Comparison of ENCODE assay signal across 1 cellular context in the genomic region with DNA sequence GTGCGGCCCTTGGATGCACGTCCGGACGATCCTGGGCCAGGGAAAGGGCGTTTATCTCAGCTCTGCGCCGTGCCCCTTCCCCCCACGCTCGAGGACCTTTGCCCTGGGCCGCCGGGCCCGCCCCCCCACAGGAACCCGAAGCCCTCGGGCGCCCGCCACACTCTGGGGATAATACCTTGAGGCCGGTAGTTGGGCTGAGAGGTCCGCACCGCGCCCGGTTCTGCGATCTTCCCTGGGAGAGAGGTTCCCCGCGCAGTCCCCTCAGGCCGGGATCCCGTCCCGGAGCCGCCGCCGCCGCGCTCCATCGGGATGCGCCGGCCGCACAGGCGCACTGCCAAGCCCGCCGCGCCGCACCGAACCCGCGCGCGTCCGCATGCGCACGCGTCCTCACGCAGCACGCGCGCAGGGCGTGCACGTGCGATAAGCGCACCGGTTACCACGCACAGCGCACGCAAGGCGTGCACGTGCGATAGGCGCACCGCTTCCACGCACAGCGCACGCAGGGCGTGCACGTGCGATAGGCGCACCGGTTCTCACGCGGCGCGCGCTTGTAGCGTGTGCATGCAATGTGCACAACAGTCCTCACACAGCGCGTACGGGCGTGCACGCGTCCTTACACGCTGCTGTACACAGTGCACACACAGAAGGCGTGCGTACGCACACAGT.
TF ChIP-seq lines count a peak whose summit lies in the region.

A gene (minus strand): TSS at position 333 of the 666 bp plus-strand sequence. CDS start 28 bp downstream, at position 305.

TF ChIP-seq in HepG2, 621 proteins besides CTCF, POLR2A, EP300 and RAD21 (continued from another document and continues in another):
- TF ChIP-seq, protein P1, sequence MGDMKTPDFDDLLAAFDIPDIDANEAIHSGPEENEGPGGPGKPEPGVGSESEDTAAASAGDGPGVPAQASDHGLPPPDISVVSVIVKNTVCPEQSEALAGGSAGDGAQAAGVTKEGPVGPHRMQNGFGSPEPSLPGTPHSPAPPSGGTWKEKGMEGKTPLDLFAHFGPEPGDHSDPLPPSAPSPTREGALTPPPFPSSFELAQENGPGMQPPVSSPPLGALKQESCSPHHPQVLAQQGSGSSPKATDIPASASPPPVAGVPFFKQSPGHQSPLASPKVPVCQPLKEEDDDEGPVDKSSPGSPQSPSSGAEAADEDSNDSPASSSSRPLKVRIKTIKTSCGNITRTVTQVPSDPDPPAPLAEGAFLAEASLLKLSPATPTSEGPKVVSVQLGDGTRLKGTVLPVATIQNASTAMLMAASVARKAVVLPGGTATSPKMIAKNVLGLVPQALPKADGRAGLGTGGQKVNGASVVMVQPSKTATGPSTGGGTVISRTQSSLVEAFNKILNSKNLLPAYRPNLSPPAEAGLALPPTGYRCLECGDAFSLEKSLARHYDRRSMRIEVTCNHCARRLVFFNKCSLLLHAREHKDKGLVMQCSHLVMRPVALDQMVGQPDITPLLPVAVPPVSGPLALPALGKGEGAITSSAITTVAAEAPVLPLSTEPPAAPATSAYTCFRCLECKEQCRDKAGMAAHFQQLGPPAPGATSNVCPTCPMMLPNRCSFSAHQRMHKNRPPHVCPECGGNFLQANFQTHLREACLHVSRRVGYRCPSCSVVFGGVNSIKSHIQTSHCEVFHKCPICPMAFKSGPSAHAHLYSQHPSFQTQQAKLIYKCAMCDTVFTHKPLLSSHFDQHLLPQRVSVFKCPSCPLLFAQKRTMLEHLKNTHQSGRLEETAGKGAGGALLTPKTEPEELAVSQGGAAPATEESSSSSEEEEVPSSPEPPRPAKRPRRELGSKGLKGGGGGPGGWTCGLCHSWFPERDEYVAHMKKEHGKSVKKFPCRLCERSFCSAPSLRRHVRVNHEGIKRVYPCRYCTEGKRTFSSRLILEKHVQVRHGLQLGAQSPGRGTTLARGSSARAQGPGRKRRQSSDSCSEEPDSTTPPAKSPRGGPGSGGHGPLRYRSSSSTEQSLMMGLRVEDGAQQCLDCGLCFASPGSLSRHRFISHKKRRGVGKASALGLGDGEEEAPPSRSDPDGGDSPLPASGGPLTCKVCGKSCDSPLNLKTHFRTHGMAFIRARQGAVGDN (CRISPR knock-in tag; IDR thresholded peaks at IDR 0.05), result peak; percentile 71
- TF ChIP-seq, protein P2, sequence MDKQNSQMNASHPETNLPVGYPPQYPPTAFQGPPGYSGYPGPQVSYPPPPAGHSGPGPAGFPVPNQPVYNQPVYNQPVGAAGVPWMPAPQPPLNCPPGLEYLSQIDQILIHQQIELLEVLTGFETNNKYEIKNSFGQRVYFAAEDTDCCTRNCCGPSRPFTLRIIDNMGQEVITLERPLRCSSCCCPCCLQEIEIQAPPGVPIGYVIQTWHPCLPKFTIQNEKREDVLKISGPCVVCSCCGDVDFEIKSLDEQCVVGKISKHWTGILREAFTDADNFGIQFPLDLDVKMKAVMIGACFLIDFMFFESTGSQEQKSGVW (CRISPR knock-in tag; IDR thresholded peaks at IDR 0.05; ENCODE audit: borderline replicate concordance), result no peak
- no peak for TF ChIP-seq ATRX (CRISPR knock-in tag; IDR thresholded peaks at IDR 0.05; ENCODE audit: borderline replicate concordance)
- TF ChIP-seq GATA4 (IDR thresholded peaks at IDR 0.05; ENCODE audit: borderline replicate concordance, low read depth), result no peak
- TF ChIP-seq, protein P3, sequence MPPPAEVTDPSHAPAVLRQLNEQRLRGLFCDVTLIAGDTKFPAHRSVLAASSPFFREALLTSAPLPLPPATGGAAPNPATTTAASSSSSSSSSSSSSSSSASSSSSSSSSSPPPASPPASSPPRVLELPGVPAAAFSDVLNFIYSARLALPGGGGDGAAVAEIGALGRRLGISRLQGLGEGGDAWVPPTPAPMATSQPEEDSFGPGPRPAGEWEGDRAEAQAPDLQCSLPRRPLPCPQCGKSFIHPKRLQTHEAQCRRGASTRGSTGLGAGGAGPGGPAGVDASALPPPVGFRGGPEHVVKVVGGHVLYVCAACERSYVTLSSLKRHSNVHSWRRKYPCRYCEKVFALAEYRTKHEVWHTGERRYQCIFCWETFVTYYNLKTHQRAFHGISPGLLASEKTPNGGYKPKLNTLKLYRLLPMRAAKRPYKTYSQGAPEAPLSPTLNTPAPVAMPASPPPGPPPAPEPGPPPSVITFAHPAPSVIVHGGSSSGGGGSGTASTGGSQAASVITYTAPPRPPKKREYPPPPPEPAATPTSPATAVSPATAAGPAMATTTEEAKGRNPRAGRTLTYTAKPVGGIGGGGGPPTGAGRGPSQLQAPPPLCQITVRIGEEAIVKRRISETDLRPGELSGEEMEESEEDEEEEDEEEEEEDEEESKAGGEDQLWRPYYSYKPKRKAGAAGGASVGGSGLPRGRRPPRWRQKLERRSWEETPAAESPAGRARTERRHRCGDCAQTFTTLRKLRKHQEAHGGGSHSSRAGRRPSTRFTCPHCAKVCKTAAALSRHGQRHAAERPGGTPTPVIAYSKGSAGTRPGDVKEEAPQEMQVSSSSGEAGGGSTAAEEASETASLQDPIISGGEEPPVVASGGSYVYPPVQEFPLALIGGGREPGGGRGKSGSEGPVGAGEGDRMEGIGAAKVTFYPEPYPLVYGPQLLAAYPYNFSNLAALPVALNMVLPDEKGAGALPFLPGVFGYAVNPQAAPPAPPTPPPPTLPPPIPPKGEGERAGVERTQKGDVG (CRISPR knock-in tag; IDR thresholded peaks at IDR 0.05; ENCODE audit: borderline replicate concordance), result no peak
- TF ChIP-seq HNF4G (IDR thresholded peaks at IDR 0.05; ENCODE audit: borderline replicate concordance, low read depth, low read length), result peak; percentile 52; the same call in 1 of the 2 replicates
- TF ChIP-seq HNF4G (CRISPR knock-in tag; IDR thresholded peaks at IDR 0.05; ENCODE audit: borderline replicate concordance, low read depth), result no peak
- no peak for TF ChIP-seq TOPORS (CRISPR knock-in tag; IDR thresholded peaks at IDR 0.05)
- TF ChIP-seq ZNF7 (CRISPR knock-in tag; IDR thresholded peaks at IDR 0.05), result peak; percentile 75; the same call in 1 of the 2 replicates
- TF ChIP-seq ZNF775 (CRISPR knock-in tag; IDR thresholded peaks at IDR 0.05; ENCODE audit: borderline replicate concordance), result no peak
- no peak for TF ChIP-seq U2AF2 (IDR thresholded peaks at IDR 0.05; ENCODE audit: low read depth, low read length)
- TF ChIP-seq ZNF547 (CRISPR knock-in tag; IDR thresholded peaks at IDR 0.05), result 0 out of 2 replicates have a peak, but pooled peaks have one; percentile 58
- TF ChIP-seq, protein P4, sequence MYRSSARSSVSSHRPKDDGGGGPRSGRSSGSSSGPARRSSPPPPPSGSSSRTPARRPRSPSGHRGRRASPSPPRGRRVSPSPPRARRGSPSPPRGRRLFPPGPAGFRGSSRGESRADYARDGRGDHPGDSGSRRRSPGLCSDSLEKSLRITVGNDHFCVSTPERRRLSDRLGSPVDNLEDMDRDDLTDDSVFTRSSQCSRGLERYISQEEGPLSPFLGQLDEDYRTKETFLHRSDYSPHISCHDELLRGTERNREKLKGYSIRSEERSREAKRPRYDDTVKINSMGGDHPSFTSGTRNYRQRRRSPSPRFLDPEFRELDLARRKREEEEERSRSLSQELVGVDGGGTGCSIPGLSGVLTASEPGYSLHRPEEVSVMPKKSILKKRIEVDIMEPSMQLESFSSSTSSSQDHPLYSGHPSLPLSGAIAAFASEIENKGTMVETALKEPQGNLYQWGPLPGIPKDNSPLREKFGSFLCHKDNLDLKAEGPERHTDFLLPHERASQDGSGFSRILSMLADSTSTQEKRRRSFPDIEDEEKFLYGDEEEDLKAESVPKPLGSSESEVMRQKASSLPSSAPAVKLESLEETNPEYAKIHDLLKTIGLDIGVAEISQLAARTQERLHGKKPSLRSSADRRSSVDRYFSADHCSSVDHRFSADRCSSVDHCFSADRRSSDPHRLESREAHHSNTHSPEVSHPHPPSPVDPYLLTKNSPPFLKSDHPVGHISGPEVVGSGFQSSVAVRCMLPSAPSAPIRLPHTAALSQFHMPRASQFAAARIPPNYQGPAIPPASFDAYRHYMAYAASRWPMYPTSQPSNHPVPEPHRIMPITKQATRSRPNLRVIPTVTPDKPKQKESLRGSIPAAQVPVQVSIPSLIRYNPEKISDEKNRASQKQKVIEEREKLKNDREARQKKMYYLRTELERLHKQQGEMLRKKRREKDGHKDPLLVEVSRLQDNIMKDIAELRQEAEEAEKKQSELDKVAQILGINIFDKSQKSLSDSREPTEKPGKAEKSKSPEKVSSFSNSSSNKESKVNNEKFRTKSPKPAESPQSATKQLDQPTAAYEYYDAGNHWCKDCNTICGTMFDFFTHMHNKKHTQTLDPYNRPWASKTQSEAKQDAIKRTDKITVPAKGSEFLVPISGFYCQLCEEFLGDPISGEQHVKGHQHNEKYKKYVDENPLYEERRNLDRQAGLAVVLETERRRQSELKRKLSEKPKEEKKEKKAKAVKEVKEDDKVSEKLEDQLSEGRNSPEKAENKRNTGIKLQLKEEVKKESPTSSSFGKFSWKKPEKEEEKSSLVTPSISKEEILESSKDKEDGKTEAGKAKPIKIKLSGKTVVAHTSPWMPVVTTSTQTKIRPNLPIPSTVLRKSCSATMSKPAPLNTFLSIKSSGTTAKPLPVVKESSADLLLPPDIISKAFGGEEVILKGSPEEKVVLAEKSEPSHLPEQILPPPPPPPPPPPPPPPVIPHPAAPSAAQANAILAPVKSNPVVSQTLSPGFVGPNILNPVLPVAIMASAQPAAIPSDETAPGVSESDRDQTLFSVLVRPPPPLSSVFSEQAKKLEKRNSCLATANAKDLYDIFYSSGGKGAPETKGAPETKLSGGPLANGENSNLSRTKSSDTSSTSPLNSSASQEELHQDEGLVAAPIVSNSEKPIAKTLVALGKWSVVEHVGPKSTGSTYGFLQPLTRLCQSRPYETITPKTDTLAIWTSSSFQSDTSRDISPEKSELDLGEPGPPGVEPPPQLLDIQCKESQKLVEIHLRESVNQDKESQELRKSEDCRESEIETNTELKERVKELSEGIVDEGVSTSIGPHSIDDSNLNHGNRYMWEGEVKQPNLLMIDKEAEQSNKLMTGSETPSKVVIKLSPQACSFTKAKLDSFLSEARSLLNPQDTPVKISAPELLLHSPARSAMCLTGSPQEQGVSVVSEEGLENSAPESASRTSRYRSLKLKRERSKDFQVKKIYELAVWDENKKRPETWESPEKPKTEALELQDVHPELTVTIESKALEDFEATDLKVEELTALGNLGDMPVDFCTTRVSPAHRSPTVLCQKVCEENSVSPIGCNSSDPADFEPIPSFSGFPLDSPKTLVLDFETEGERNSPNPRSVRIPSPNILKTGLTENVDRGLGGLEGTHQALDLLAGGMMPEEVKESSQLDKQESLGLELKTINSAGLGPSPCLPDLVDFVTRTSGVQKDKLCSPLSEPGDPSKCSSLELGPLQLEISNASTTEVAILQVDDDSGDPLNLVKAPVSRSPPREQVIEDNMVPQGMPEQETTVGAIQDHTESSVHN (CRISPR knock-in tag; IDR thresholded peaks at IDR 0.05), result no peak
- TF ChIP-seq MEIS1 (CRISPR knock-in tag; IDR thresholded peaks at IDR 0.05; ENCODE audit: borderline replicate concordance), result no peak
- TF ChIP-seq, protein P5, sequence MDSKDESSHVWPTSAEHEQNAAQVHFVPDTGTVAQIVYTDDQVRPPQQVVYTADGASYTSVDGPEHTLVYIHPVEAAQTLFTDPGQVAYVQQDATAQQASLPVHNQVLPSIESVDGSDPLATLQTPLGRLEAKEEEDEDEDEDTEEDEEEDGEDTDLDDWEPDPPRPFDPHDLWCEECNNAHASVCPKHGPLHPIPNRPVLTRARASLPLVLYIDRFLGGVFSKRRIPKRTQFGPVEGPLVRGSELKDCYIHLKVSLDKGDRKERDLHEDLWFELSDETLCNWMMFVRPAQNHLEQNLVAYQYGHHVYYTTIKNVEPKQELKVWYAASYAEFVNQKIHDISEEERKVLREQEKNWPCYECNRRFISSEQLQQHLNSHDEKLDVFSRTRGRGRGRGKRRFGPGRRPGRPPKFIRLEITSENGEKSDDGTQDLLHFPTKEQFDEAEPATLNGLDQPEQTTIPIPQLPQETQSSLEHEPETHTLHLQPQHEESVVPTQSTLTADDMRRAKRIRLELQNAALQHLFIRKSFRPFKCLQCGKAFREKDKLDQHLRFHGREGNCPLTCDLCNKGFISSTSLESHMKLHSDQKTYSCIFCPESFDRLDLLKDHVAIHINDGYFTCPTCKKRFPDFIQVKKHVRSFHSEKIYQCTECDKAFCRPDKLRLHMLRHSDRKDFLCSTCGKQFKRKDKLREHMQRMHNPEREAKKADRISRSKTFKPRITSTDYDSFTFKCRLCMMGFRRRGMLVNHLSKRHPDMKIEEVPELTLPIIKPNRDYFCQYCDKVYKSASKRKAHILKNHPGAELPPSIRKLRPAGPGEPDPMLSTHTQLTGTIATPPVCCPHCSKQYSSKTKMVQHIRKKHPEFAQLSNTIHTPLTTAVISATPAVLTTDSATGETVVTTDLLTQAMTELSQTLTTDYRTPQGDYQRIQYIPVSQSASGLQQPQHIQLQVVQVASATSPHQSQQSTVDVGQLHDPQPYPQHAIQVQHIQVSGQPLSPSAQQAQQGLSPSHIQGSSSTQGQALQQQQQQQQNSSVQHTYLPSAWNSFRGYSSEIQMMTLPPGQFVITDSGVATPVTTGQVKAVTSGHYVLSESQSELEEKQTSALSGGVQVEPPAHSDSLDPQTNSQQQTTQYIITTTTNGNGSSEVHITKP (CRISPR knock-in tag; IDR thresholded peaks at IDR 0.05; ENCODE audit: low read depth), result no peak
- TF ChIP-seq DNMT1 (CRISPR knock-in tag; IDR thresholded peaks at IDR 0.05), result no peak
- no peak for TF ChIP-seq GTF3A (CRISPR knock-in tag; conservative IDR thresholded peaks at IDR 0.05)
- no peak for TF ChIP-seq ZKSCAN8 (CRISPR knock-in tag; IDR thresholded peaks at IDR 0.05; ENCODE audit: borderline replicate concordance)
- TF ChIP-seq PITX1 (CRISPR knock-in tag; IDR thresholded peaks at IDR 0.05), result no peak
- 0 out of 2 replicates have a peak, but pooled peaks have one; percentile 19 for TF ChIP-seq ZNF746 (CRISPR knock-in tag; IDR thresholded peaks at IDR 0.05)
- no peak for TF ChIP-seq ZNF619 (CRISPR knock-in tag; IDR thresholded peaks at IDR 0.05)
- TF ChIP-seq ONECUT2 (CRISPR knock-in tag; IDR thresholded peaks at IDR 0.05), result no peak
- no peak for TF ChIP-seq FOXA3 (CRISPR knock-in tag; IDR thresholded peaks at IDR 0.05)
- TF ChIP-seq SMAD3 (CRISPR knock-in tag; IDR thresholded peaks at IDR 0.05), result no peak
- TF ChIP-seq RFXAP (CRISPR knock-in tag; IDR thresholded peaks at IDR 0.05; ENCODE audit: borderline replicate concordance), result no peak
- TF ChIP-seq CENPX (CRISPR knock-in tag; IDR thresholded peaks at IDR 0.05), result no peak
- TF ChIP-seq ZNF703 (CRISPR knock-in tag; IDR thresholded peaks at IDR 0.05; ENCODE audit: borderline replicate concordance), result 0 out of 2 replicates have a peak, but pooled peaks have one; percentile 60
- no peak for TF ChIP-seq JDP2 (CRISPR knock-in tag; IDR thresholded peaks at IDR 0.05; ENCODE audit: borderline replicate concordance)
- TF ChIP-seq ZNF660 (CRISPR knock-in tag; IDR thresholded peaks at IDR 0.05; ENCODE audit: borderline replicate concordance, low read depth), result no peak
- TF ChIP-seq, protein P6, sequence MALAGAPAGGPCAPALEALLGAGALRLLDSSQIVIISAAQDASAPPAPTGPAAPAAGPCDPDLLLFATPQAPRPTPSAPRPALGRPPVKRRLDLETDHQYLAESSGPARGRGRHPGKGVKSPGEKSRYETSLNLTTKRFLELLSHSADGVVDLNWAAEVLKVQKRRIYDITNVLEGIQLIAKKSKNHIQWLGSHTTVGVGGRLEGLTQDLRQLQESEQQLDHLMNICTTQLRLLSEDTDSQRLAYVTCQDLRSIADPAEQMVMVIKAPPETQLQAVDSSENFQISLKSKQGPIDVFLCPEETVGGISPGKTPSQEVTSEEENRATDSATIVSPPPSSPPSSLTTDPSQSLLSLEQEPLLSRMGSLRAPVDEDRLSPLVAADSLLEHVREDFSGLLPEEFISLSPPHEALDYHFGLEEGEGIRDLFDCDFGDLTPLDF (CRISPR knock-in tag; IDR thresholded peaks at IDR 0.05), result no peak
- TF ChIP-seq KDM1A (CRISPR knock-in tag; IDR thresholded peaks at IDR 0.05), result no peak
- no peak for TF ChIP-seq ZNF260 (CRISPR knock-in tag; IDR thresholded peaks at IDR 0.05; ENCODE audit: borderline replicate concordance, low read depth)
- no peak for TF ChIP-seq ZZZ3 (CRISPR knock-in tag; IDR thresholded peaks at IDR 0.05; ENCODE audit: borderline replicate concordance)
- TF ChIP-seq KMT2B (CRISPR knock-in tag; IDR thresholded peaks at IDR 0.05), result no peak
